ENCODE assay signal across 1 cellular context in the genomic region with DNA sequence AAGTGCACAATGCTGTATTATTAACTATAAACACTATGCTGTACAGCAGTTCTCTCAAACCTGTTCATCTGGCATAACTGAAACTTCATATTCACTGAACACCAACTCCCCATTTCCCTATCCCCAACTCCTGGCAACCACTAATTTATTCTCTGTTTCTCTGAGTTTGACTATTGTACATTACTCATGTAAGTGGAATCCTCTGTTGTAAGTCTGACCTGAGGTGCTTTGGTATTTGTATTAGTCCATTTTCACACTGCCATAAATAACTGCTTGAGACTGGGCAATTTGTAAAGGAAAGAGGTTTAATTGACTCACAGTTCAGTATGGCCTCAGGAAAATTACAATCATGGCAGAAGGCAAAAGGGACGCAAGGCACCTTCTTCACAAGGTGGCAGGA.
TF ChIP-seq lines count a peak whose summit lies in the region.

No MANE protein-coding gene starts in this region.

TF ChIP-seq in GM23338, 12 proteins besides CTCF, POLR2A, EP300 and RAD21 (continued from another document):
- TF ChIP-seq, protein P1, sequence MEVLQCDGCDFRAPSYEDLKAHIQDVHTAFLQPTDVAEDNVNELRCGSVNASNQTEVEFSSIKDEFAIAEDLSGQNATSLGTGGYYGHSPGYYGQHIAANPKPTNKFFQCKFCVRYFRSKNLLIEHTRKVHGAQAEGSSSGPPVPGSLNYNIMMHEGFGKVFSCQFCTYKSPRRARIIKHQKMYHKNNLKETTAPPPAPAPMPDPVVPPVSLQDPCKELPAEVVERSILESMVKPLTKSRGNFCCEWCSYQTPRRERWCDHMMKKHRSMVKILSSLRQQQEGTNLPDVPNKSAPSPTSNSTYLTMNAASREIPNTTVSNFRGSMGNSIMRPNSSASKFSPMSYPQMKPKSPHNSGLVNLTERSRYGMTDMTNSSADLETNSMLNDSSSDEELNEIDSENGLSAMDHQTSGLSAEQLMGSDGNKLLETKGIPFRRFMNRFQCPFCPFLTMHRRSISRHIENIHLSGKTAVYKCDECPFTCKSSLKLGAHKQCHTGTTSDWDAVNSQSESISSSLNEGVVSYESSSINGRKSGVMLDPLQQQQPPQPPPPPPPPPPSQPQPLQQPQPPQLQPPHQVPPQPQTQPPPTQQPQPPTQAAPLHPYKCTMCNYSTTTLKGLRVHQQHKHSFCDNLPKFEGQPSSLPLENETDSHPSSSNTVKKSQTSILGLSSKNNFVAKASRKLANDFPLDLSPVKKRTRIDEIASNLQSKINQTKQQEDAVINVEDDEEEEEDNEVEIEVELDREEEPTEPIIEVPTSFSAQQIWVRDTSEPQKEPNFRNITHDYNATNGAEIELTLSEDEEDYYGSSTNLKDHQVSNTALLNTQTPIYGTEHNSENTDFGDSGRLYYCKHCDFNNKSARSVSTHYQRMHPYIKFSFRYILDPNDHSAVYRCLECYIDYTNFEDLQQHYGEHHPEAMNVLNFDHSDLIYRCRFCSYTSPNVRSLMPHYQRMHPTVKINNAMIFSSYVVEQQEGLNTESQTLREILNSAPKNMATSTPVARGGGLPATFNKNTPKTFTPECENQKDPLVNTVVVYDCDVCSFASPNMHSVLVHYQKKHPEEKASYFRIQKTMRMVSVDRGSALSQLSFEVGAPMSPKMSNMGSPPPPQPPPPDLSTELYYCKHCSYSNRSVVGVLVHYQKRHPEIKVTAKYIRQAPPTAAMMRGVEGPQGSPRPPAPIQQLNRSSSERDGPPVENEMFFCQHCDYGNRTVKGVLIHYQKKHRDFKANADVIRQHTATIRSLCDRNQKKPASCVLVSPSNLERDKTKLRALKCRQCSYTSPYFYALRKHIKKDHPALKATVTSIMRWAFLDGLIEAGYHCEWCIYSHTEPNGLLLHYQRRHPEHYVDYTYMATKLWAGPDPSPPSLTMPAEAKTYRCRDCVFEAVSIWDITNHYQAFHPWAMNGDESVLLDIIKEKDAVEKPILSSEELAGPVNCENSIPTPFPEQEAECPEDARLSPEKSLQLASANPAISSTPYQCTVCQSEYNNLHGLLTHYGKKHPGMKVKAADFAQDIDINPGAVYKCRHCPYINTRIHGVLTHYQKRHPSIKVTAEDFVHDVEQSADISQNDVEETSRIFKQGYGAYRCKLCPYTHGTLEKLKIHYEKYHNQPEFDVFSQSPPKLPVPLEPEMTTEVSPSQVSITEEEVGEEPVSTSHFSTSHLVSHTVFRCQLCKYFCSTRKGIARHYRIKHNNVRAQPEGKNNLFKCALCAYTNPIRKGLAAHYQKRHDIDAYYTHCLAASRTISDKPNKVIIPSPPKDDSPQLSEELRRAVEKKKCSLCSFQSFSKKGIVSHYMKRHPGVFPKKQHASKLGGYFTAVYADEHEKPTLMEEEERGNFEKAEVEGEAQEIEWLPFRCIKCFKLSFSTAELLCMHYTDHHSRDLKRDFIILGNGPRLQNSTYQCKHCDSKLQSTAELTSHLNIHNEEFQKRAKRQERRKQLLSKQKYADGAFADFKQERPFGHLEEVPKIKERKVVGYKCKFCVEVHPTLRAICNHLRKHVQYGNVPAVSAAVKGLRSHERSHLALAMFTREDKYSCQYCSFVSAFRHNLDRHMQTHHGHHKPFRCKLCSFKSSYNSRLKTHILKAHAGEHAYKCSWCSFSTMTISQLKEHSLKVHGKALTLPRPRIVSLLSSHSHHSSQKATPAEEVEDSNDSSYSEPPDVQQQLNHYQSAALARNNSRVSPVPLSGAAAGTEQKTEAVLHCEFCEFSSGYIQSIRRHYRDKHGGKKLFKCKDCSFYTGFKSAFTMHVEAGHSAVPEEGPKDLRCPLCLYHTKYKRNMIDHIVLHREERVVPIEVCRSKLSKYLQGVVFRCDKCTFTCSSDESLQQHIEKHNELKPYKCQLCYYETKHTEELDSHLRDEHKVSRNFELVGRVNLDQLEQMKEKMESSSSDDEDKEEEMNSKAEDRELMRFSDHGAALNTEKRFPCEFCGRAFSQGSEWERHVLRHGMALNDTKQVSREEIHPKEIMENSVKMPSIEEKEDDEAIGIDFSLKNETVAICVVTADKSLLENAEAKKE (CRISPR knock-in tag; IDR thresholded peaks at IDR 0.05), result no peak
- no peak for TF ChIP-seq JUNB (IDR thresholded peaks at IDR 0.05; ENCODE audit: unreplicated experiment)
- no peak for TF ChIP-seq EZH2phosphoT487 (IDR thresholded peaks at IDR 0.05; ENCODE audit: unreplicated experiment)
- TF ChIP-seq EZH2 (IDR thresholded peaks at IDR 0.05; ENCODE audit: low read depth, unreplicated experiment), result no peak
- TF ChIP-seq STAT1 (IDR thresholded peaks at IDR 0.05; ENCODE audit: unreplicated experiment), result no peak
- no peak for TF ChIP-seq NANOG (IDR thresholded peaks at IDR 0.05; ENCODE audit: borderline replicate concordance)
- TF ChIP-seq, protein P2, sequence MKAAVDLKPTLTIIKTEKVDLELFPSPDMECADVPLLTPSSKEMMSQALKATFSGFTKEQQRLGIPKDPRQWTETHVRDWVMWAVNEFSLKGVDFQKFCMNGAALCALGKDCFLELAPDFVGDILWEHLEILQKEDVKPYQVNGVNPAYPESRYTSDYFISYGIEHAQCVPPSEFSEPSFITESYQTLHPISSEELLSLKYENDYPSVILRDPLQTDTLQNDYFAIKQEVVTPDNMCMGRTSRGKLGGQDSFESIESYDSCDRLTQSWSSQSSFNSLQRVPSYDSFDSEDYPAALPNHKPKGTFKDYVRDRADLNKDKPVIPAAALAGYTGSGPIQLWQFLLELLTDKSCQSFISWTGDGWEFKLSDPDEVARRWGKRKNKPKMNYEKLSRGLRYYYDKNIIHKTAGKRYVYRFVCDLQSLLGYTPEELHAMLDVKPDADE (IDR thresholded peaks at IDR 0.05), result no peak
- TF ChIP-seq CREB1 (CRISPR knock-in tag; IDR thresholded peaks at IDR 0.05; ENCODE audit: low read depth), result no peak
- no peak for TF ChIP-seq POLR2AphosphoS5 (IDR thresholded peaks at IDR 0.05; ENCODE audit: low read depth)
- TF ChIP-seq ZNF114 (CRISPR knock-in tag; IDR thresholded peaks at IDR 0.05), result no peak
- TF ChIP-seq ZNF331 (CRISPR knock-in tag; IDR thresholded peaks at IDR 0.05; ENCODE audit: low read depth), result no peak
